Comparison of ENCODE assay signal across 26 cellular contexts in the genomic region with DNA sequence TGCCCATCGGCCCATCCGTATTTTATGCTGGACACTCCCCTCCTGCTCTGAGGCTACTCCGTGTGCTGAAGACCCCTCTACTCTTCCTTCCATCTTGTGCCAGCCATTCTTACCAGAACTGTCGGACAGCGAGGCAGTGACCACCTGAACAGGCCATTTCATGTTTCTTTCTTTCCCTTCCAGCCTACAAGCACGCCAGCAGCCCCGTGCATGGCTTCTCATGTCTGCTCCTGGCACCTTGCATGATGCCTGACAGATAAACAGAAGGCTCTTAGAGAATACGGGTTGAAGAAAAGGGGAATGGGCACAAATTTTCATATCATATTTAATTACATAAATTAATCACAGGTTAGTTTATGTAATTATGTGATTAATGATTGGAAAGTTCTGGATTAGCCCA.
"Had no signal": no experiment of that assay in that cellular context is flagged by ENCODE, and none has a peak within 500 bp of the region (broad histone marks: within the 10 kb centered on the region; RNA-seq: fewer than 3 reads in every experiment).

No MANE protein-coding gene starts in this region.

- H3K36me3 ChIP-seq: neutrophil, prostate gland, sigmoid colon had no signal

- H3K4me3 ChIP-seq: prostate gland, sigmoid colon, smooth muscle cell, tibial nerve had no signal

- H3K4me1 ChIP-seq: prostate gland had no signal

- ATAC-seq: activated naive CD8-positive, alpha-beta T cell treated with anti-CD3 and anti-CD28 coated beads, Interleukin-2, amount 50 U/mL, for 24 hours; left cardiac atrium; left ventricle myocardium superior had no signal

- DNase-seq: activated CD4-positive, alpha-beta memory T cell treated with anti-CD3 and anti-CD28 coated beads, Interleukin-2, amount 10 ng/mL, durations not matched to agents 7 days and 5 days; activated CD4-positive, alpha-beta T cell treated with anti-CD3 and anti-CD28 coated beads for 1 hour; activated CD4-positive, alpha-beta T cell treated with anti-CD3 and anti-CD28 coated beads, Interleukin-2, amount 10 ng/mL, durations not matched to agents 7 days and 5 days; activated CD8-positive, alpha-beta memory T cell treated with anti-CD3 and anti-CD28 coated beads, Interleukin-2, amount 50 U/mL, for 48 hours; activated naive CD8-positive, alpha-beta T cell treated with anti-CD3 and anti-CD28 coated beads, Interleukin-2, amount 50 U/mL, for 24 hours; activated T-cell treated with anti-CD3 and anti-CD28 coated beads, Interleukin-2, amount 50 U/mL, for 24 hours; amygdala; dermis blood vessel endothelial cell; effector CD4-positive, alpha-beta T cell; head of caudate nucleus; hippocampal formation; left cardiac atrium; left ventricle myocardium superior; sigmoid colon; stimulated activated CD4-positive, alpha-beta T cell treated with anti-CD3 and anti-CD28 coated beads, Interleukin-1b, Interleukin-23, amount 100 ng/mL, for 48 hours; stimulated activated CD4-positive, alpha-beta T cell treated with anti-CD3 and anti-CD28 coated beads, Interleukin-4, amount 100 ng/mL, for 4 hours; stimulated activated CD8-positive, alpha-beta memory T cell treated with anti-CD3 and anti-CD28 coated beads, Interleukin-4, amount 100 ng/mL, for 48 hours; stimulated activated naive CD4-positive, alpha-beta T cell; T1000 had no signal

- H3K4me3 Mint-ChIP-seq: activated CD4-positive, alpha-beta memory T cell treated with anti-CD3 and anti-CD28 coated beads, Interleukin-2, amount 10 ng/mL, durations not matched to agents 7 days and 5 days; activated CD4-positive, alpha-beta T cell treated with anti-CD3 and anti-CD28 coated beads, Interleukin-2, amount 10 ng/mL, durations not matched to agents 7 days and 5 days; activated naive CD4-positive, alpha-beta T cell treated with anti-CD3 and anti-CD28 coated beads, Interleukin-2, amount 50 U/mL, for 24 hours; activated naive CD8-positive, alpha-beta T cell treated with anti-CD3 and anti-CD28 coated beads, Interleukin-2, amount 50 U/mL, for 24 hours; activated T-cell treated with anti-CD3 and anti-CD28 coated beads, Interleukin-2, amount 50 U/mL, for 24 hours; nephron; T-helper 1 cell treated with Interleukin-12 subunit alpha and Interleukin-12 subunit beta and Interleukin-4 antibody, amounts not matched to agents 30 μg/mL and 1 μg/mL, for 36 hours had no signal

- H3K4me2 ChIP-seq: smooth muscle cell had no signal

- H3K27ac Mint-ChIP-seq: activated CD4-positive, alpha-beta memory T cell treated with anti-CD3 and anti-CD28 coated beads, Interleukin-2, amount 10 ng/mL, durations not matched to agents 7 days and 5 days; activated CD4-positive, alpha-beta T cell treated with anti-CD3 and anti-CD28 coated beads, Interleukin-2, amount 10 ng/mL, durations not matched to agents 7 days and 5 days; activated naive CD8-positive, alpha-beta T cell treated with anti-CD3 and anti-CD28 coated beads, Interleukin-2, amount 50 U/mL, for 24 hours; activated T-cell treated with anti-CD3 and anti-CD28 coated beads, Interleukin-2, amount 50 U/mL, for 24 hours; T-helper 1 cell treated with Interleukin-12 subunit alpha and Interleukin-12 subunit beta and Interleukin-4 antibody, amounts not matched to agents 30 μg/mL and 1 μg/mL, for 36 hours had no signal

- H3K27me3 Mint-ChIP-seq: activated CD4-positive, alpha-beta memory T cell treated with anti-CD3 and anti-CD28 coated beads, Interleukin-2, amount 10 ng/mL, durations not matched to agents 7 days and 5 days; activated CD4-positive, alpha-beta T cell treated with anti-CD3 and anti-CD28 coated beads, Interleukin-2, amount 10 ng/mL, durations not matched to agents 7 days and 5 days; activated naive CD4-positive, alpha-beta T cell treated with anti-CD3 and anti-CD28 coated beads, Interleukin-2, amount 50 U/mL, for 24 hours; activated naive CD8-positive, alpha-beta T cell treated with anti-CD3 and anti-CD28 coated beads, Interleukin-2, amount 50 U/mL, for 24 hours; activated T-cell treated with anti-CD3 and anti-CD28 coated beads, Interleukin-2, amount 50 U/mL, for 24 hours had no signal

- H3K27me3 ChIP-seq: neutrophil, sigmoid colon, tibial nerve had no signal

- H3K9me3 Mint-ChIP-seq: activated CD4-positive, alpha-beta memory T cell treated with anti-CD3 and anti-CD28 coated beads, Interleukin-2, amount 10 ng/mL, durations not matched to agents 7 days and 5 days; activated CD4-positive, alpha-beta T cell treated with anti-CD3 and anti-CD28 coated beads, Interleukin-2, amount 10 ng/mL, durations not matched to agents 7 days and 5 days; activated naive CD4-positive, alpha-beta T cell treated with anti-CD3 and anti-CD28 coated beads, Interleukin-2, amount 50 U/mL, for 24 hours; activated naive CD8-positive, alpha-beta T cell treated with anti-CD3 and anti-CD28 coated beads, Interleukin-2, amount 50 U/mL, for 24 hours; activated T-cell treated with anti-CD3 and anti-CD28 coated beads, Interleukin-2, amount 50 U/mL, for 24 hours; nephron; T-helper 1 cell treated with Interleukin-12 subunit alpha and Interleukin-12 subunit beta and Interleukin-4 antibody, amounts not matched to agents 30 μg/mL and 1 μg/mL, for 36 hours had no signal

- H3K9me3 ChIP-seq: neutrophil, prostate gland, sigmoid colon, tibial nerve had no signal

- H3K27ac ChIP-seq: neutrophil, prostate gland, sigmoid colon, tibial nerve had no signal
